Comparison of ENCODE assay signal across 8 cellular contexts in genomic region chr10:132407846-132408278, GRCh38. TPM values are rescaled to one million over a fixed set of nuclear protein-coding genes. Genes with fewer than 3 reads are reported as not detected.
DNase-seq lines count a peak whose midpoint lies in the region; ATAC-seq and TF ChIP-seq lines count a peak whose summit lies in the region.

No MANE protein-coding gene starts in this region.

- peak overlapping the region; percentile 64 for H3K4me3 Mint-ChIP-seq in progenitor cell of endocrine pancreas (ENCODE audit: low read depth)

- H3K36me3 Mint-ChIP-seq in progenitor cell of endocrine pancreas (ENCODE audit: insufficient read depth) = peaks cover 8% of the 10 kb centered on the region

- H3K9me3 ChIP-seq in RWPE2 (ENCODE audit: severe bottlenecking) (no peaks in the 10 kb centered on the region), heart left ventricle (no peaks in the 10 kb centered on the region), SJCRH30 (replicated peaks) (no peaks in the 10 kb centered on the region)

- 34 to 54% (median 54%) methylated on average over 8 to 17 of the region's 17 CpGs for WGBS in heart left ventricle, 4 donors

- peaks cover 38% of the 10 kb centered on the region for H3K4me1 ChIP-seq in RWPE2 (ENCODE audit: insufficient read depth, poor library complexity, severe bottlenecking)
- H3K4me1 ChIP-seq in heart left ventricle = peaks cover 0 to 49% (median 35%) of the 10 kb centered on the region in 12 donors
- no peaks in the 10 kb centered on the region for H3K4me1 ChIP-seq in SJCRH30

- H3K27ac ChIP-seq in RWPE2 (ENCODE audit: poor library complexity, severe bottlenecking) = peak overlapping the region; percentile 72
- peak overlapping the region; percentile 13 to 86 (median 76) for H3K27ac ChIP-seq in heart left ventricle
- no peak overlapping the region for H3K27ac ChIP-seq in SJCRH30

- TF ChIP-seq POLR2A in heart left ventricle (IDR thresholded peaks at IDR 0.05) = no peak

- peak overlapping the region; percentile 98 for H3K27ac Mint-ChIP-seq in progenitor cell of endocrine pancreas

- peak; percentile 81 for ATAC-seq in RWPE2 (ENCODE audit: low read depth)
- peak; percentile 53 to 78 (median 58) for ATAC-seq in heart left ventricle
- no peak for ATAC-seq in HG02981 (IDR thresholded peaks at IDR 0.05; ENCODE audit: unreplicated experiment)
- ATAC-seq in GM19035 (IDR thresholded peaks at IDR 0.05; ENCODE audit: unreplicated experiment) = no peak
- no peak for ATAC-seq in GM21447 (IDR thresholded peaks at IDR 0.05; ENCODE audit: unreplicated experiment)

- H3K4me3 ChIP-seq in RWPE2 (ENCODE audit: severe bottlenecking) (no peak overlapping the region), heart left ventricle (peak overlapping the region in 5 of 12 donors; percentile 1 to 35 (median 15)), SJCRH30 (no peak overlapping the region)

- H3K36me3 ChIP-seq in RWPE2 (ENCODE audit: low read depth) (peaks cover 21% of the 10 kb centered on the region), heart left ventricle (peaks cover 0 to 26% (median 17%) of the 10 kb centered on the region in 9 donors), SJCRH30 (no peaks in the 10 kb centered on the region)

- intact Hi-C loops in heart left ventricle (cut with DNase I) = no loop called here

- TF ChIP-seq CTCF in RWPE2 (IDR thresholded peaks at IDR 0.05; ENCODE audit: poor library complexity, severe bottlenecking) (no peak), heart left ventricle (IDR thresholded peaks at IDR 0.05) (peak in 1 of 12 donors; percentile 12), progenitor cell of endocrine pancreas (IDR thresholded peaks at IDR 0.05; ENCODE audit: unreplicated experiment) (peak; percentile 7)

- H3K27me3 ChIP-seq in RWPE2 (ENCODE audit: insufficient read depth, poor library complexity, severe bottlenecking) = no peaks in the 10 kb centered on the region
- no peaks in the 10 kb centered on the region for H3K27me3 ChIP-seq in heart left ventricle
- H3K27me3 ChIP-seq in SJCRH30 = no peaks in the 10 kb centered on the region

- no peaks in the 10 kb centered on the region for H3K27me3 Mint-ChIP-seq in progenitor cell of endocrine pancreas

- DNase-seq in EH (ENCODE audit: low read depth) (peak; percentile 60), RWPE2 (ENCODE audit: low spot score) (peak; percentile 86), heart left ventricle (peak in 2 of 5 donors; percentile 44 to 69), progenitor cell of endocrine pancreas (ENCODE audit: low spot score, unreplicated experiment) (peak; percentile 80), SJCRH30 (no peak)

- H3K9me3 Mint-ChIP-seq in progenitor cell of endocrine pancreas (ENCODE audit: low read depth) = no peaks in the 10 kb centered on the region

- peaks cover 32% of the 10 kb centered on the region for H3K4me1 Mint-ChIP-seq in progenitor cell of endocrine pancreas (ENCODE audit: low read depth)

RNA-seq across cellular contexts. Expression of gene PWWP2B, which starts 10.9 kb away (rescaled TPM):
- 10 to 100 TPM; 10.5 to 23.5 (median 15.3) TPM for total RNA-seq in heart left ventricle
- polyA plus RNA-seq in heart left ventricle = 10 to 100 TPM; 13.8 to 19.7 TPM
- total RNA-seq in progenitor cell of endocrine pancreas = 23.2 and 24.3 TPM in 2 replicates
- 0.57 and 0.66 TPM in 2 replicates for total RNA-seq in SJCRH30 (2014; rRNA removed; shearing (Covaris generic))

Comparison
In these comparisons a context has a peak if more than half of its experiments do, and no peak if none do; other contexts are left out.
1. DNase-seq: peak in EH (single experiment), RWPE2 (single experiment) and progenitor cell of endocrine pancreas (single experiment); none in SJCRH30 (0 of 2).
2. ATAC-seq: peak in RWPE2 (single experiment) and heart left ventricle (4 of 4); none in HG02981 (single experiment), GM19035 (single experiment) and GM21447 (single experiment).